9 cellular contexts compared by ENCODE assay signal in genomic region chr20:49568491-49569151, GRCh38. TPM values are rescaled to one million over a fixed set of nuclear protein-coding genes. Genes with fewer than 3 reads are reported as not detected.
DNase-seq lines count a peak whose midpoint lies in the region; TF ChIP-seq lines count a peak whose summit lies in the region.
"Had no signal": no experiment of that assay in that cellular context is flagged by ENCODE, and none has a peak within 500 bp of the region (broad histone marks: within the 10 kb centered on the region; RNA-seq: fewer than 3 reads in every experiment).

No MANE protein-coding gene starts in this region.

- no peaks in the 10 kb centered on the region for H3K36me3 ChIP-seq in Caco-2 (ENCODE audit: control insufficient read depth, insufficient read depth, low read length)
- no peaks in the 10 kb centered on the region for H3K36me3 ChIP-seq in left ventricle myocardium inferior
- no peaks in the 10 kb centered on the region for H3K36me3 ChIP-seq in neuron (ENCODE audit: insufficient read depth, low read length)

- CTCF ChIA-PET in Caco-2 (lab: Charles Lee) = interaction anchor here (0.6 to 1.7 kb wide), 4 partner anchors 13 to 40 kb away, joined by 3 to 14 read pairs (median 5); no protein-coding TSS in a partner anchor

- no peak overlapping the region for H3K4me3 ChIP-seq in Caco-2 (ENCODE audit: low read depth, low read length)
- H3K4me3 ChIP-seq in left ventricle myocardium inferior = peak overlapping the region; percentile 71
- H3K4me3 ChIP-seq in neuron (ENCODE audit: low read length) = peak overlapping the region; percentile 27
- H3K4me3 ChIP-seq: body of pancreas had no signal

- H3K9me3 ChIP-seq in Caco-2 (no peaks in the 10 kb centered on the region), left ventricle myocardium inferior (replicated peaks) (no peaks in the 10 kb centered on the region), neuron (ENCODE audit: low read length) (no peaks in the 10 kb centered on the region)
- H3K9me3 ChIP-seq: body of pancreas had no signal

- H3K4me1 ChIP-seq in Caco-2 (peaks cover 7% of the 10 kb centered on the region; the same call in 1 of the 2 replicates), left ventricle myocardium inferior (peaks cover 18% of the 10 kb centered on the region), neuron (ENCODE audit: insufficient read depth, low read length) (peaks cover 4% of the 10 kb centered on the region)

- H3K36me3 Mint-ChIP-seq in Caco-2 (ENCODE audit: insufficient read depth, unreplicated experiment) = no peaks in the 10 kb centered on the region
- H3K36me3 Mint-ChIP-seq in activated T-helper 1 cell treated with anti-CD3 and anti-CD28 coated beads, Interleukin-12 subunit alpha, Interleukin-12 subunit beta, Interleukin-2, Interleukin-4 antibody, amounts not matched to agents 30 ng/mL and 10 ng/mL and 1 ng/mL, durations not matched to agents 14 hours and 24 hours and 36 hours (ENCODE audit: low read depth) = peaks cover 12% of the 10 kb centered on the region

- peaks cover 21% of the 10 kb centered on the region for H3K4me1 Mint-ChIP-seq in Caco-2 (ENCODE audit: low read depth, unreplicated experiment)
- peaks cover 47% of the 10 kb centered on the region for H3K4me1 Mint-ChIP-seq in activated T-helper 1 cell treated with anti-CD3 and anti-CD28 coated beads, Interleukin-12 subunit alpha, Interleukin-12 subunit beta, Interleukin-2, Interleukin-4 antibody, amounts not matched to agents 30 ng/mL and 10 ng/mL and 1 ng/mL, durations not matched to agents 14 hours and 24 hours and 36 hours (ENCODE audit: low read depth)

- BruUV-seq in Caco-2 (replicated peaks; lab: Mats Ljungman, UMichigan) = no TSS peak

- DNase-seq in Caco-2 = peak in 1 of 2 experiments; percentile 46
- DNase-seq in activated T-helper 1 cell treated with anti-CD3 and anti-CD28 coated beads, Interleukin-12 subunit alpha, Interleukin-12 subunit beta, Interleukin-2, Interleukin-4 antibody, amounts not matched to agents 30 ng/mL and 10 ng/mL and 1 ng/mL, durations not matched to agents 14 hours and 24 hours and 36 hours (ENCODE audit: low spot score) = no peak
- DNase-seq in left ventricle myocardium inferior = no peak
- DNase-seq in NCI-H345 treated with DMSO at 0.1 percent for 48 hours (lab: John Stamatoyannopoulos, UW; ENCODE audit: unreplicated experiment) = no peak
- DNase-seq in stimulated activated CD4-positive, alpha-beta T cell treated with anti-CD3 and anti-CD28 coated beads, Interleukin-2, amount 100 ng/mL, for 24 hours = no peak
- DNase-seq in SHP77 (lab: John Stamatoyannopoulos, UW) = no peak
- no peak for DNase-seq in activated CD4-positive, CD25-positive, alpha-beta regulatory T cell (lab: John Stamatoyannopoulos, UW)

- peak overlapping the region; percentile 88 for H3K27ac ChIP-seq in left ventricle myocardium inferior (replicated peaks)
- H3K27ac ChIP-seq: body of pancreas had no signal

- no peaks in the 10 kb centered on the region for H3K27me3 Mint-ChIP-seq in Caco-2 (ENCODE audit: insufficient read depth, unreplicated experiment)
- peaks cover 36% of the 10 kb centered on the region for H3K27me3 Mint-ChIP-seq in activated T-helper 1 cell treated with anti-CD3 and anti-CD28 coated beads, Interleukin-12 subunit alpha, Interleukin-12 subunit beta, Interleukin-2, Interleukin-4 antibody, amounts not matched to agents 30 ng/mL and 10 ng/mL and 1 ng/mL, durations not matched to agents 14 hours and 24 hours and 36 hours (ENCODE audit: insufficient read depth)

- peak overlapping the region; percentile 7 for H3K4me3 Mint-ChIP-seq in Caco-2 (ENCODE audit: unreplicated experiment)
- H3K4me3 Mint-ChIP-seq in activated T-helper 1 cell treated with anti-CD3 and anti-CD28 coated beads, Interleukin-12 subunit alpha, Interleukin-12 subunit beta, Interleukin-2, Interleukin-4 antibody, amounts not matched to agents 30 ng/mL and 10 ng/mL and 1 ng/mL, durations not matched to agents 14 hours and 24 hours and 36 hours = peak overlapping the region; percentile 76

- H3K9me3 Mint-ChIP-seq in Caco-2 (ENCODE audit: unreplicated experiment) = no peaks in the 10 kb centered on the region
- H3K9me3 Mint-ChIP-seq in activated T-helper 1 cell treated with anti-CD3 and anti-CD28 coated beads, Interleukin-12 subunit alpha, Interleukin-12 subunit beta, Interleukin-2, Interleukin-4 antibody, amounts not matched to agents 30 ng/mL and 10 ng/mL and 1 ng/mL, durations not matched to agents 14 hours and 24 hours and 36 hours = peaks cover 2% of the 10 kb centered on the region

- H2AFZ ChIP-seq in neuron (ENCODE audit: low read depth, low read length) = no peak overlapping the region

- no peak overlapping the region for H3K27ac Mint-ChIP-seq in Caco-2 (ENCODE audit: unreplicated experiment)
- H3K27ac Mint-ChIP-seq in activated T-helper 1 cell treated with anti-CD3 and anti-CD28 coated beads, Interleukin-12 subunit alpha, Interleukin-12 subunit beta, Interleukin-2, Interleukin-4 antibody, amounts not matched to agents 30 ng/mL and 10 ng/mL and 1 ng/mL, durations not matched to agents 14 hours and 24 hours and 36 hours = peak overlapping the region; percentile 80

- H3K27me3 ChIP-seq in Caco-2 (replicated peaks; ENCODE audit: control insufficient read depth, insufficient read depth, low read length) = no peaks in the 10 kb centered on the region
- H3K27me3 ChIP-seq in left ventricle myocardium inferior (ENCODE audit: low read depth) = peaks cover 59% of the 10 kb centered on the region
- H3K27me3 ChIP-seq in neuron (ENCODE audit: insufficient read depth, low read length) = peaks cover 26% of the 10 kb centered on the region

- intact Hi-C loops in Caco-2 (cut with micrococcal nuclease; ENCODE audit: unreplicated experiment) = loop anchor here (2.0 kb wide), 1 partner anchor 16 kb away; no protein-coding TSS in a partner anchor
- intact Hi-C loops in activated T-helper 1 cell treated with anti-CD3 and anti-CD28 coated beads, Interleukin-12 subunit alpha, Interleukin-12 subunit beta, Interleukin-2, Interleukin-4 antibody, amounts not matched to agents 30 ng/mL and 10 ng/mL and 1 ng/mL, durations not matched to agents 14 hours and 24 hours and 36 hours (cut with micrococcal nuclease) = no loop called here
- intact Hi-C loops in left ventricle myocardium inferior (cut with micrococcal nuclease) = no loop called here

- TF ChIP-seq CTCF in Caco-2 (IDR thresholded peaks at IDR 0.05; ENCODE audit: insufficient read depth in 1 of 2, low read depth in 1 of 2, low read length in 1 of 2, severe bottlenecking in 1 of 2, unreplicated experiment in 1 of 2) (no peak), left ventricle myocardium inferior (IDR thresholded peaks at IDR 0.05; ENCODE audit: borderline replicate concordance) (no peak)

- POLR2A ChIA-PET in Caco-2 (lab: Charles Lee) = interaction anchor here (0.6 kb wide), 1 partner anchor 11 kb away, joined by 3 read pairs; no protein-coding TSS in a partner anchor

RNA-seq across cellular contexts. Expression of gene PTGIS, which starts 0.7 kb away (rescaled TPM):
- total RNA-seq in Caco-2 (2022) (1.9 and 2.7 TPM in 2 replicates), left ventricle myocardium inferior (26.3 TPM)
- total RNA-seq in activated T-helper 1 cell treated with anti-CD3 and anti-CD28 coated beads, Interleukin-12 subunit alpha, Interleukin-12 subunit beta, Interleukin-2, Interleukin-4 antibody, amounts not matched to agents 30 ng/mL and 10 ng/mL and 1 ng/mL, durations not matched to agents 14 hours and 24 hours and 36 hours = 40.6 and 43.6 TPM in 2 replicates
